ENCODE assay signal across 16 cellular contexts in genomic region chr19:1577929-1578618, GRCh38. TPM values are rescaled to one million over a fixed set of nuclear protein-coding genes. Genes with fewer than 3 reads are reported as not detected.
A peak's percentile ranks its signal among the peaks of the same experiment; 100 is the strongest.
DNase-seq lines count a peak whose midpoint lies in the region; ATAC-seq and TF ChIP-seq lines count a peak whose summit lies in the region.
"Had no signal": no experiment of that assay in that cellular context is flagged by ENCODE, and none has a peak within 500 bp of the region (broad histone marks: within the 10 kb centered on the region; RNA-seq: fewer than 3 reads in every experiment).

No MANE protein-coding gene starts in this region.

- DNase-seq in NCI-H1092 treated with DMSO at 0.1 percent for 48 hours (lab: John Stamatoyannopoulos, UW): peak; percentile 34
- DNase-seq in NCI-H1092 (lab: John Stamatoyannopoulos, UW): no peak
- peak; percentile 65 for DNase-seq in DMS79 treated with DMSO at 0.1 percent for 48 hours (lab: John Stamatoyannopoulos, UW)
- peak; percentile 50 for DNase-seq in NCI-H2196 treated with DMSO at 0.1 percent for 48 hours (lab: John Stamatoyannopoulos, UW; ENCODE audit: unreplicated experiment)
- DNase-seq in left ventricle myocardium superior: no peak
- DNase-seq in AG08395 (ENCODE audit: low spot score): no peak
- no peak for DNase-seq in GM20000 (ENCODE audit: low spot score)
- no peak for DNase-seq in kidney tubule cell (ENCODE audit: low spot score)
- DNase-seq: H9, IMR-90, Karpas-422, NCI-H2107, NCI-H526, PC-3 had no signal

- ATAC-seq in left ventricle myocardium superior: peak; percentile 34
- ATAC-seq: PC-3 had no signal

- intact Hi-C loops in left ventricle myocardium superior (cut with micrococcal nuclease): no loop called here

- no peak for TF ChIP-seq CTCF in GM20000 (IDR thresholded peaks at IDR 0.05; ENCODE audit: extremely low read depth, missing control alignments)

RNA-seq across cellular contexts. Expression of gene MEX3D, which starts 9.9 kb away (rescaled TPM):
- 8.0 TPM for total RNA-seq in left ventricle myocardium superior

RNA-seq across cellular contexts. Expression of gene MBD3, which starts 14.6 kb away (rescaled TPM):
- 59.0 TPM for total RNA-seq in left ventricle myocardium superior

RNA-seq across cellular contexts. Expression of gene UQCR11, which starts 27.2 kb away (rescaled TPM):
- total RNA-seq in left ventricle myocardium superior: 1,120 TPM

RNA-seq across cellular contexts. Expression of gene PLK5, which starts 54.2 kb away (rescaled TPM):
- not detected for total RNA-seq in left ventricle myocardium superior
- total RNA-seq: HT1080, IMR-90, PC-3, SJSA1 had no signal

Comparison
In these comparisons a context has a peak if more than half of its experiments do, and no peak if none do; other contexts are left out.
1. DNase-seq: peak in NCI-H1092 treated with DMSO at 0.1 percent for 48 hours (single experiment), DMS79 treated with DMSO at 0.1 percent for 48 hours (single experiment) and NCI-H2196 treated with DMSO at 0.1 percent for 48 hours (single experiment); none in NCI-H1092 (single experiment), left ventricle myocardium superior (single experiment), AG08395 (single experiment), GM20000 (single experiment) and kidney tubule cell (single experiment).